37 cellular contexts compared by ENCODE assay signal in the genomic region with DNA sequence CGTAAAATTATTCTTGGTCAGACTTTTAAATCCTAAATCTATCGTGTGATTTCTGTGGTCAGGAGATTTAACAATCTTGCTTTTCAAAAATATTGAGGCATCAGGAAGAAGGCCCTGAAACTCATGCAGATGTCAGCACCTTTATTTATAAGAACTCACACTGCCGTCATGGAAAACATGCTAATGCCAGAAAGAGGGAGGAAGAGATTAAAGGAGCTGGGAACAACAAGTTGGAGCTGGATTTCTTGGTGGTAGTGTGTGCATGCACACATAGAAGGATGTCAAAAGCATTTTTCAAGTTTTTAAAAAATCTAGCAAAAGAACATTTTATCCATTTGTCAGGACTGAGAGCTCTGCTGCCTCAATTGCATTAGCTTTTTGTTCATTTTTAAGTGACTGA.
"Had no signal": no experiment of that assay in that cellular context is flagged by ENCODE, and none has a peak within 500 bp of the region (broad histone marks: within the 10 kb centered on the region; RNA-seq: fewer than 3 reads in every experiment).

No MANE protein-coding gene starts in this region.

- H3K36me3 ChIP-seq: ascending aorta, cardiac muscle cell, WERI-Rb-1 had no signal

- H3K4me1 Mint-ChIP-seq: activated CD4-positive, alpha-beta memory T cell treated with anti-CD3 and anti-CD28 coated beads, Interleukin-2, amount 10 ng/mL, durations not matched to agents 7 days and 5 days; activated CD4-positive, alpha-beta T cell treated with anti-CD3 and anti-CD28 coated beads for 36 hours; activated CD4-positive, alpha-beta T cell treated with anti-CD3 and anti-CD28 coated beads, Interleukin-2, amount 10 ng/mL, durations not matched to agents 7 days and 5 days; activated CD8-positive, alpha-beta memory T cell treated with anti-CD3 and anti-CD28 coated beads, Interleukin-2, amount 10 ng/mL, durations not matched to agents 7 days and 5 days; activated naive CD4-positive, alpha-beta T cell treated with anti-CD3 and anti-CD28 coated beads, Interleukin-2, amount 10 ng/mL, durations not matched to agents 7 days and 5 days; activated naive CD4-positive, alpha-beta T cell treated with anti-CD3 and anti-CD28 coated beads, Interleukin-2, amount 50 U/mL, for 24 hours; activated naive CD8-positive, alpha-beta T cell treated with anti-CD3 and anti-CD28 coated beads, Interleukin-2, amount 10 ng/mL, durations not matched to agents 7 days and 5 days; activated naive CD8-positive, alpha-beta T cell treated with anti-CD3 and anti-CD28 coated beads, Interleukin-2, amount 50 U/mL, for 24 hours; central memory CD8-positive, alpha-beta T cell had no signal

- H3K4me3 ChIP-seq: ascending aorta, cardiac muscle cell had no signal

- H3K27me3 ChIP-seq: ascending aorta, cardiac muscle cell had no signal

- H3K27ac ChIP-seq: ascending aorta, cardiac muscle cell, WERI-Rb-1 had no signal

- H3K9me3 Mint-ChIP-seq: activated CD4-positive, alpha-beta memory T cell treated with anti-CD3 and anti-CD28 coated beads, Interleukin-2, amount 10 ng/mL, durations not matched to agents 7 days and 5 days; activated CD4-positive, alpha-beta T cell treated with anti-CD3 and anti-CD28 coated beads, Interleukin-2, amount 10 ng/mL, durations not matched to agents 7 days and 5 days; activated naive CD4-positive, alpha-beta T cell treated with anti-CD3 and anti-CD28 coated beads, Interleukin-2, amount 10 ng/mL, durations not matched to agents 7 days and 5 days; activated naive CD4-positive, alpha-beta T cell treated with anti-CD3 and anti-CD28 coated beads, Interleukin-2, amount 50 U/mL, for 24 hours; activated naive CD8-positive, alpha-beta T cell treated with anti-CD3 and anti-CD28 coated beads, Interleukin-2, amount 10 ng/mL, durations not matched to agents 7 days and 5 days; activated naive CD8-positive, alpha-beta T cell treated with anti-CD3 and anti-CD28 coated beads, Interleukin-2, amount 50 U/mL, for 24 hours; activated T-helper 2 cell treated with anti-CD3 and anti-CD28 coated beads, Interferon-gamma antibody, Interleukin-2, Interleukin-4, amounts not matched to agents 10 μg/mL and 5 μg/mL and 100 μg/mL, durations not matched to agents 14 hours and 24 hours and 36 hours; T-helper 1 cell treated with Interleukin-12 subunit alpha and Interleukin-12 subunit beta and Interleukin-4 antibody, amounts not matched to agents 30 μg/mL and 1 μg/mL, for 36 hours; T-helper 2 cell treated with Interferon-gamma antibody and Interleukin-4, amounts not matched to agents 5 μg/mL and 100 μg/mL, for 36 hours; WTC11 had no signal

- H3K9me3 ChIP-seq: ascending aorta had no signal

- H3K27me3 Mint-ChIP-seq: activated CD4-positive, alpha-beta memory T cell treated with anti-CD3 and anti-CD28 coated beads, Interleukin-2, amount 10 ng/mL, durations not matched to agents 7 days and 5 days; activated CD4-positive, alpha-beta T cell treated with anti-CD3 and anti-CD28 coated beads for 36 hours; activated CD4-positive, alpha-beta T cell treated with anti-CD3 and anti-CD28 coated beads, Interleukin-2, amount 10 ng/mL, durations not matched to agents 7 days and 5 days; activated CD8-positive, alpha-beta memory T cell treated with anti-CD3 and anti-CD28 coated beads, Interleukin-2, amount 10 ng/mL, durations not matched to agents 7 days and 5 days; activated naive CD4-positive, alpha-beta T cell treated with anti-CD3 and anti-CD28 coated beads, Interleukin-2, amount 10 ng/mL, durations not matched to agents 7 days and 5 days; activated naive CD4-positive, alpha-beta T cell treated with anti-CD3 and anti-CD28 coated beads, Interleukin-2, amount 50 U/mL, for 24 hours; activated naive CD8-positive, alpha-beta T cell; activated naive CD8-positive, alpha-beta T cell treated with anti-CD3 and anti-CD28 coated beads, Interleukin-2, amount 10 ng/mL, durations not matched to agents 7 days and 5 days; activated naive CD8-positive, alpha-beta T cell treated with anti-CD3 and anti-CD28 coated beads, Interleukin-2, amount 50 U/mL, for 24 hours; activated T-cell treated with anti-CD3 and anti-CD28 coated beads, Interleukin-2, amount 50 U/mL, for 24 hours; central memory CD8-positive, alpha-beta T cell had no signal

- H3K36me3 Mint-ChIP-seq: activated CD8-positive, alpha-beta memory T cell treated with anti-CD3 and anti-CD28 coated beads, Interleukin-2, amount 10 ng/mL, durations not matched to agents 7 days and 5 days; activated naive CD4-positive, alpha-beta T cell treated with anti-CD3 and anti-CD28 coated beads, Interleukin-2, amount 10 ng/mL, durations not matched to agents 7 days and 5 days; activated naive CD4-positive, alpha-beta T cell treated with anti-CD3 and anti-CD28 coated beads, Interleukin-2, amount 50 U/mL, for 24 hours; activated naive CD8-positive, alpha-beta T cell; activated naive CD8-positive, alpha-beta T cell treated with anti-CD3 and anti-CD28 coated beads, Interleukin-2, amount 10 ng/mL, durations not matched to agents 7 days and 5 days; brain; WTC11 had no signal

- DNase-seq: activated CD4-positive, alpha-beta memory T cell treated with anti-CD3 and anti-CD28 coated beads, Interleukin-2, amount 10 ng/mL, durations not matched to agents 7 days and 5 days; activated CD4-positive, alpha-beta T cell treated with anti-CD3 and anti-CD28 coated beads for 1 hour; activated CD4-positive, alpha-beta T cell treated with anti-CD3 and anti-CD28 coated beads for 36 hours; activated CD4-positive, alpha-beta T cell treated with anti-CD3 and anti-CD28 coated beads for 48 hours; activated CD4-positive, alpha-beta T cell treated with anti-CD3 and anti-CD28 coated beads, Interleukin-2, amount 10 ng/mL, durations not matched to agents 7 days and 5 days; activated CD4-positive, alpha-beta T cell treated with anti-CD3 and anti-CD28 coated beads, Interleukin-2, amount 50 U/mL, for 48 hours; activated CD4-positive, CD25-positive, alpha-beta regulatory T cell; activated CD8-positive, alpha-beta memory T cell treated with anti-CD3 and anti-CD28 coated beads for 24 hours; activated CD8-positive, alpha-beta memory T cell treated with anti-CD3 and anti-CD28 coated beads, Interleukin-2, amount 10 ng/mL, durations not matched to agents 7 days and 5 days; activated CD8-positive, alpha-beta memory T cell treated with anti-CD3 and anti-CD28 coated beads, Interleukin-2, amount 50 U/mL, for 48 hours; activated CD8-positive, alpha-beta T cell treated with anti-CD3 and anti-CD28 coated beads, Interleukin-2, amount 10 ng/mL, durations not matched to agents 7 days and 5 days; activated effector memory CD4-positive, alpha-beta T cell treated with Interleukin-2 at 50 U/mL for 16 hours; activated gamma-delta T cell; activated naive CD4-positive, alpha-beta T cell treated with anti-CD3 and anti-CD28 coated beads, Interleukin-2, amount 10 ng/mL, durations not matched to agents 7 days and 5 days; activated naive CD4-positive, alpha-beta T cell treated with Interleukin-2 at 50 U/mL for 16 hours; activated naive CD8-positive, alpha-beta T cell treated with anti-CD3 and anti-CD28 coated beads, Interleukin-2, amount 10 ng/mL, durations not matched to agents 7 days and 5 days; activated naive CD8-positive, alpha-beta T cell treated with anti-CD3 and anti-CD28 coated beads, Interleukin-2, amount 50 U/mL, for 24 hours; activated T-cell treated with anti-CD3 and anti-CD28 coated beads, Interleukin-2, amount 50 U/mL, for 24 hours; activated T-cell treated with anti-CD3 and anti-CD28 coated beads, Interleukin-2, amount 50 U/mL, for 48 hours; amygdala; anterior cingulate cortex; caudate nucleus; SW 1271; T-helper 1 cell; T-helper 2 cell; T-helper 9 cell; WERI-Rb-1 had no signal

- H3K27ac Mint-ChIP-seq: activated CD4-positive, alpha-beta memory T cell treated with anti-CD3 and anti-CD28 coated beads, Interleukin-2, amount 10 ng/mL, durations not matched to agents 7 days and 5 days; activated CD4-positive, alpha-beta T cell treated with anti-CD3 and anti-CD28 coated beads for 36 hours; activated CD4-positive, alpha-beta T cell treated with anti-CD3 and anti-CD28 coated beads, Interleukin-2, amount 10 ng/mL, durations not matched to agents 7 days and 5 days; activated CD8-positive, alpha-beta memory T cell treated with anti-CD3 and anti-CD28 coated beads, Interleukin-2, amount 10 ng/mL, durations not matched to agents 7 days and 5 days; activated CD8-positive, alpha-beta T cell treated with anti-CD3 and anti-CD28 coated beads, Interleukin-2, amount 10 ng/mL, durations not matched to agents 7 days and 5 days; activated naive CD4-positive, alpha-beta T cell treated with anti-CD3 and anti-CD28 coated beads, Interleukin-2, amount 10 ng/mL, durations not matched to agents 7 days and 5 days; activated naive CD4-positive, alpha-beta T cell treated with anti-CD3 and anti-CD28 coated beads, Interleukin-2, amount 50 U/mL, for 24 hours; activated naive CD8-positive, alpha-beta T cell; activated naive CD8-positive, alpha-beta T cell treated with anti-CD3 and anti-CD28 coated beads, Interleukin-2, amount 10 ng/mL, durations not matched to agents 7 days and 5 days; activated naive CD8-positive, alpha-beta T cell treated with anti-CD3 and anti-CD28 coated beads, Interleukin-2, amount 50 U/mL, for 24 hours; activated T-cell treated with anti-CD3 and anti-CD28 coated beads, Interleukin-2, amount 50 U/mL, for 24 hours; activated T-helper 2 cell treated with anti-CD3 and anti-CD28 coated beads, Interferon-gamma antibody, Interleukin-2, Interleukin-4, amounts not matched to agents 10 μg/mL and 5 μg/mL and 100 μg/mL, durations not matched to agents 14 hours and 24 hours and 36 hours; T-helper 1 cell treated with Interleukin-12 subunit alpha and Interleukin-12 subunit beta and Interleukin-4 antibody, amounts not matched to agents 30 μg/mL and 1 μg/mL, for 36 hours; T-helper 2 cell treated with Interferon-gamma antibody and Interleukin-4, amounts not matched to agents 5 μg/mL and 100 μg/mL, for 36 hours; WTC11 had no signal

- H3K4me1 ChIP-seq: ascending aorta had no signal

- H3K4me3 Mint-ChIP-seq: activated CD4-positive, alpha-beta memory T cell treated with anti-CD3 and anti-CD28 coated beads, Interleukin-2, amount 10 ng/mL, durations not matched to agents 7 days and 5 days; activated CD4-positive, alpha-beta T cell treated with anti-CD3 and anti-CD28 coated beads for 36 hours; activated CD4-positive, alpha-beta T cell treated with anti-CD3 and anti-CD28 coated beads, Interleukin-2, amount 10 ng/mL, durations not matched to agents 7 days and 5 days; activated CD8-positive, alpha-beta memory T cell treated with anti-CD3 and anti-CD28 coated beads, Interleukin-2, amount 10 ng/mL, durations not matched to agents 7 days and 5 days; activated CD8-positive, alpha-beta T cell treated with anti-CD3 and anti-CD28 coated beads, Interleukin-2, amount 10 ng/mL, durations not matched to agents 7 days and 5 days; activated naive CD4-positive, alpha-beta T cell treated with anti-CD3 and anti-CD28 coated beads, Interleukin-2, amount 10 ng/mL, durations not matched to agents 7 days and 5 days; activated naive CD4-positive, alpha-beta T cell treated with anti-CD3 and anti-CD28 coated beads, Interleukin-2, amount 50 U/mL, for 24 hours; activated naive CD8-positive, alpha-beta T cell; activated naive CD8-positive, alpha-beta T cell treated with anti-CD3 and anti-CD28 coated beads, Interleukin-2, amount 10 ng/mL, durations not matched to agents 7 days and 5 days; activated naive CD8-positive, alpha-beta T cell treated with anti-CD3 and anti-CD28 coated beads, Interleukin-2, amount 50 U/mL, for 24 hours; activated T-cell treated with anti-CD3 and anti-CD28 coated beads, Interleukin-2, amount 50 U/mL, for 24 hours; brain; central memory CD8-positive, alpha-beta T cell; T-helper 1 cell treated with Interleukin-12 subunit alpha and Interleukin-12 subunit beta and Interleukin-4 antibody, amounts not matched to agents 30 μg/mL and 1 μg/mL, for 36 hours; T-helper 2 cell treated with Interferon-gamma antibody and Interleukin-4, amounts not matched to agents 5 μg/mL and 100 μg/mL, for 36 hours; WTC11 had no signal
